ENCODE assay signal across 1 cellular context in genomic region chr2:182144780-182145170, GRCh38.
TF ChIP-seq lines count a peak whose summit lies in the region.

No MANE protein-coding gene starts in this region.

TF ChIP-seq in GM23338, 12 proteins besides CTCF, POLR2A, EP300 and RAD21 (continued from another document):
- no peak for TF ChIP-seq ZNF462 (CRISPR knock-in tag; IDR thresholded peaks at IDR 0.05)
- TF ChIP-seq POLR2AphosphoS5 (IDR thresholded peaks at IDR 0.05; ENCODE audit: low read depth) = no peak
- no peak for TF ChIP-seq CREB1 (CRISPR knock-in tag; IDR thresholded peaks at IDR 0.05; ENCODE audit: low read depth)
- no peak for TF ChIP-seq ETS1 (IDR thresholded peaks at IDR 0.05)
- TF ChIP-seq REST (IDR thresholded peaks at IDR 0.05; ENCODE audit: unreplicated experiment) = no peak
- TF ChIP-seq JUNB (IDR thresholded peaks at IDR 0.05; ENCODE audit: unreplicated experiment) = no peak
